In the genomic region with DNA sequence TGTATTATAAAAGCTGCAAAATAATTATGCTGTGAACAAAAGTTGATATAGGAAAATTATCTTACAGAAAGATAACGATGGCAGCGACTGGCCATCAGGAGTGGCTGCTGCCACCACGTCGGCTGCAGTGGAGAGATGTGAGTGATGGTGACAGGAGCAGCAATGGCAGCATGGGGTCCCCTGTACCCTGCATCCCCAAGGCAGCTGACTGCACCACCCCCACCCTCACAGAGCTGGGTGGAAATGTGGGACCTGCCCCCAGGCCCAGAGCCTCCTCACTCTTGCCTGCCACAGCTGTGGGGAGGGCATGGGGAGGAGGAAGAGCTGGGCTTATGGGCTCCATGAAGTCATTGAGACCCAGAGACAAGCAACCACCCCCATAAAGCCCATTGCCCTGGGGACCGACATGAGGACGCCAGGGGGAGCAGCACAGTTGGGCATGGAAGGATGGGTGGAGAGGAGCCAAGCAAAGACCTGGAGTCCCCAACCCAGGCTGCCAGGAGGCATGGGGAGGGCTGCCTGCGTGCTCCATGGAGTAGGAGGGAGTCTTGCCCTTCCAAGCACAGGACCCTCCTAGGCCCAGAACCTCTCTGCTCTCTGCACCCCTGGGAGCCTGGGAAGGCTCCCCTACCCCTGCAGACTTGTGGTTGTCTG, we compare ENCODE assay signal across 18 cellular contexts.
"Had no signal": no experiment of that assay in that cellular context is flagged by ENCODE, and none has a peak within 500 bp of the region (broad histone marks: within the 10 kb centered on the region; RNA-seq: fewer than 3 reads in every experiment).

No MANE protein-coding gene starts in this region.

- H3K27me3 Mint-ChIP-seq: naive thymus-derived CD4-positive, alpha-beta T cell; stimulated activated naive CD8-positive, alpha-beta T cell treated with anti-CD3 and anti-CD28 coated beads, Interleukin-15, Interleukin-2, amounts not matched to agents 100 ng/mL and 50 ng/mL, for 24 hours had no signal

- H3K4me1 Mint-ChIP-seq: naive thymus-derived CD4-positive, alpha-beta T cell; nephron progenitor cell had no signal

- H3K4me1 ChIP-seq: testis, tibial nerve had no signal

- H3K27me3 ChIP-seq: dorsolateral prefrontal cortex, neutrophil, testis, tibial nerve had no signal

- H3K36me3 ChIP-seq: neutrophil, tibial nerve had no signal

- H3K27ac ChIP-seq: dorsolateral prefrontal cortex, neutrophil, testis, tibial nerve had no signal

- ATAC-seq: sciatic nerve had no signal

- H3K4me3 ChIP-seq: dorsolateral prefrontal cortex, testis, tibial nerve had no signal

- FAIRE-seq: urothelium cell line had no signal

- H3K36me3 Mint-ChIP-seq: naive thymus-derived CD4-positive, alpha-beta T cell had no signal

- H3K27ac Mint-ChIP-seq: naive thymus-derived CD4-positive, alpha-beta T cell; nephron progenitor cell; stimulated activated naive CD8-positive, alpha-beta T cell treated with anti-CD3 and anti-CD28 coated beads, Interleukin-15, Interleukin-2, amounts not matched to agents 100 ng/mL and 50 ng/mL, for 24 hours had no signal

- H3K4me3 Mint-ChIP-seq: naive thymus-derived CD4-positive, alpha-beta T cell; nephron progenitor cell; stimulated activated naive CD8-positive, alpha-beta T cell treated with anti-CD3 and anti-CD28 coated beads, Interleukin-15, Interleukin-2, amounts not matched to agents 100 ng/mL and 50 ng/mL, for 24 hours had no signal

- DNase-seq: cortex of kidney; dorsolateral prefrontal cortex; effector CD8-positive, alpha-beta T cell; foreskin melanocyte; head of caudate nucleus; hippocampal formation; kidney glomerular epithelial cell; mammary epithelial cell; naive thymus-derived CD4-positive, alpha-beta T cell; nephron progenitor cell; stimulated activated CD4-positive, alpha-beta T cell treated with anti-CD3 and anti-CD28 coated beads, Interleukin-2, amount 100 ng/mL, for 24 hours; stimulated activated CD4-positive, alpha-beta T cell treated with anti-CD3 and anti-CD28 coated beads, Interleukin-4, amount 100 ng/mL, for 4 hours; testis had no signal

- H3K9me3 Mint-ChIP-seq: nephron progenitor cell had no signal

- H3K9me3 ChIP-seq: neutrophil, testis, tibial nerve had no signal
